17 cellular contexts compared by ENCODE assay signal in the genomic region with DNA sequence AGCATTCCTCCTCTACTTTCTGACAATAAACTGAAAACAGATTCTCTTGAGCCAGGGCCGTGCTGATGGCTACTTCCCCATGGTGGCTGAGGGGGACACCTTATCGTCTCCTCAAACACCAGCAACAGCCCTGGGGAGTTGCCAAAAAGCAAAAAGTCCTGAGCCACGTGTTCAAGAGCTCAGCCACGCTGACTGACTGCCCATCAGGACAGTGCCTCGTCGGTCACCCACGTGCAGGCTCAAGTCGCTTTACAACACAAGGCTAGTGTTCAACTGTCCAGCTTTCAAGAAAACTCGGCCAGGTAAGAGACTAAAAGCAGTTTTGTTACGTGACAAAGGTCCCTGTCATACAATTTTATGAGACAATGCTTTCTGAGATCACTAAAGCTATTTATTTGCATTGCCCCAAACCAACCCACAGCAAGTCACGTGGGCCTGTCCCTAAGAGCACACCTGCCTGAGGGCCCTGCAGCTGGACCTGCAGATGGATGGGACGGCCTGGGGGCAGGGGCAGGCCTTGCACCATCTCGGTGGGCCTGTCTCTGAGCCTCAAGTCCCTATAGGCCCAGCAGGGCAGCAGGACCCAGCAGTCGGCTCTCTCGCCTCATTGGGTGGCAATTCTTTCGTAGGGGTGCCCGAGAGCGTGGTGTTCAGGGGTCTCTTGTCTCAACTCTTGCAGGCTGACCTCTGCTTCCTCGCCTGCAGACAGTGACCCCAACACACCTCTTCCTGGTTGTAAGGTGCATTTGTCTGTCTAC. TPM values are rescaled to one million over a fixed set of nuclear protein-coding genes. Genes with fewer than 3 reads are reported as not detected.
DNase-seq lines count a peak whose midpoint lies in the region; ATAC-seq, FAIRE-seq and TF ChIP-seq lines count a peak whose summit lies in the region.
"Had no signal": no experiment of that assay in that cellular context is flagged by ENCODE, and none has a peak within 500 bp of the region (broad histone marks: within the 10 kb centered on the region; RNA-seq: fewer than 3 reads in every experiment).

No MANE protein-coding gene starts in this region.

- no peaks in the 10 kb centered on the region for H4K20me1 ChIP-seq in K562 (replicated peaks; ENCODE audit: control insufficient read depth, insufficient read depth, low read length)

- no peak overlapping the region for H3K4me2 ChIP-seq in K562 (ENCODE audit: insufficient read depth, low read length)
- H3K4me2 ChIP-seq: A549 had no signal

- H3K4me1 Mint-ChIP-seq in endodermal cell: peaks cover 5% of the 10 kb centered on the region

- H3K4me3 Mint-ChIP-seq in endodermal cell: no peak overlapping the region

- intact Hi-C loops in K562 (cut with micrococcal nuclease): no loop called here
- intact Hi-C loops in posterior vena cava (cut with DNase I): no loop called here
- intact Hi-C loops in tibial artery (cut with DNase I; ENCODE audit: low total_unique reads): no loop called here

- peak overlapping the region; percentile 81 for H3K27ac Mint-ChIP-seq in endodermal cell

- no TSS peak for BruUV-seq in K562 (replicated peaks; lab: Mats Ljungman, UMichigan)

- peak in 1 of 4 experiments; percentile 49 for DNase-seq in K562 (ENCODE audit: extremely low read depth in 1 of 4, low spot score in 3 of 4)
- no peak for DNase-seq in endodermal cell
- DNase-seq in posterior vena cava (ENCODE audit: low spot score): peak; percentile 71
- no peak for DNase-seq in tibial artery
- DNase-seq: BE2C; CD4-positive, alpha-beta memory T cell; COR-L47; DND-41; GF-D8; GM23248; KBM-7 had no signal

- peaks cover 80% of the 10 kb centered on the region for H3K36me3 Mint-ChIP-seq in endodermal cell (ENCODE audit: low read depth)

- no peak for TF ChIP-seq CTCF in K562 (IDR thresholded peaks at IDR 0.05 in 2 of 3, conservative IDR thresholded peaks at IDR 0.05 in 1 of 3; ENCODE audit: insufficient read depth in 2 of 3, low read depth in 1 of 3, low read length in 3 of 3)
- no peak for TF ChIP-seq CTCF in endodermal cell (conservative IDR thresholded peaks at IDR 0.05)
- no peak for TF ChIP-seq CTCF in tibial artery (IDR thresholded peaks at IDR 0.05)

- H3K9me3 Mint-ChIP-seq in endodermal cell: no peaks in the 10 kb centered on the region

- 66% methylated on average over 18 of the region's 19 CpGs for WGBS in K562 (ENCODE audit: insufficient coverage, low coverage, missing lambda C conversion rate)
- 94% methylated on average over 18 to 19 of the region's 19 CpGs for WGBS in endodermal cell (ENCODE audit: insufficient coverage in 1 of 2, insufficient read length in 1 of 2), 2 experiments

- H3K9ac ChIP-seq in K562 (ENCODE audit: insufficient read depth in 1 of 2, low read depth in 2 of 2, low read length in 2 of 2) (peak overlapping the region in 1 of 2 experiments; percentile 68; a peak in 2 of 4 replicates), endodermal cell (ENCODE audit: extremely low read depth, low read length, poor library complexity, severe bottlenecking) (no peak overlapping the region), mucosa of rectum (ENCODE audit: low read depth in 1 of 2, low read length in 2 of 2) (no peak overlapping the region)
- H3K9ac ChIP-seq: GM23248 had no signal

- H3K27ac ChIP-seq in K562 (ENCODE audit: extremely low read depth, low read depth, low read length) (no peak overlapping the region), endodermal cell (ENCODE audit: low read depth, low read length) (no peak overlapping the region), mucosa of rectum (ENCODE audit: low read depth in 2 of 2, low read length in 2 of 2) (peak overlapping the region; percentile 3 to 39), tibial artery (no peak overlapping the region)
- H3K27ac ChIP-seq: A549, C4-2B, GM23248 had no signal

- peak; percentile 82 for FAIRE-seq in K562 (lab: Jason Lieb, UNC)
- FAIRE-seq: A549, H54 had no signal

- no peak for TF ChIP-seq RAD21 in K562 (CRISPR knock-in tag; conservative IDR thresholded peaks at IDR 0.05 in 1 of 2, IDR thresholded peaks at IDR 0.05 in 1 of 2)

- POLR2A ChIA-PET in K562 (lab: Yijun Ruan, JAX): interaction anchor here (0.7 to 1.3 kb wide), 2 partner anchors 11 to 1107 kb away, joined by 3 to 6 read pairs; no protein-coding TSS in a partner anchor

- TF ChIP-seq EP300 in K562 (IDR thresholded peaks at IDR 0.05; ENCODE audit: low read length): no peak

- ATAC-seq in K562 (peak; percentile 32; the same call in 2 of the 3 replicates), HG03460 (IDR thresholded peaks at IDR 0.05; ENCODE audit: unreplicated experiment) (no peak), GM18909 (IDR thresholded peaks at IDR 0.05; ENCODE audit: poor library complexity, unreplicated experiment) (no peak)
- ATAC-seq: A549 had no signal

- H3K27me3 ChIP-seq in K562 (ENCODE audit: control insufficient read depth in 2 of 2, insufficient read depth in 2 of 2, low read length in 2 of 2): no peaks in the 10 kb centered on the region
- H3K27me3 ChIP-seq in endodermal cell (ENCODE audit: control insufficient read depth, insufficient read depth, low read length, poor library complexity, severe bottlenecking): no peaks in the 10 kb centered on the region
- H3K27me3 ChIP-seq in mucosa of rectum (ENCODE audit: control insufficient read depth in 2 of 2, insufficient read depth in 2 of 2, low read length in 2 of 2): no peaks in the 10 kb centered on the region
- H3K27me3 ChIP-seq in tibial artery: no peaks in the 10 kb centered on the region
- H3K27me3 ChIP-seq: BE2C had no signal

- 0 out of 2 replicates have a peak overlapping the region, but pooled peaks have one; percentile 21 for H2AFZ ChIP-seq in K562 (ENCODE audit: low read depth, low read length)
- H2AFZ ChIP-seq: GM23248 had no signal

- H3K4me1 ChIP-seq in K562 (replicated peaks in 1 of 2; ENCODE audit: control insufficient read depth in 2 of 2, insufficient read depth in 2 of 2, low read length in 2 of 2) (peaks cover 5 to 24% of the 10 kb centered on the region in 2 experiments; a peak in 3 of 5 replicates), endodermal cell (ENCODE audit: control insufficient read depth, insufficient read depth, low read length) (peaks cover 7% of the 10 kb centered on the region), mucosa of rectum (ENCODE audit: control insufficient read depth in 2 of 2, insufficient read depth in 2 of 2, low read length in 2 of 2) (peaks cover 4 to 21% of the 10 kb centered on the region in 2 donors), tibial artery (no peaks in the 10 kb centered on the region)
- H3K4me1 ChIP-seq: A549, BE2C had no signal

- H3K4me3 ChIP-seq in K562: no peak overlapping the region
- no peak overlapping the region for H3K4me3 ChIP-seq in endodermal cell (ENCODE audit: low read length)
- H3K4me3 ChIP-seq in mucosa of rectum (ENCODE audit: low read length in 2 of 2): no peak overlapping the region
- H3K4me3 ChIP-seq in tibial artery: no peak overlapping the region
- H3K4me3 ChIP-seq: A549, GM23248 had no signal

- H3K27me3 Mint-ChIP-seq in endodermal cell (ENCODE audit: insufficient read depth): no peaks in the 10 kb centered on the region
- H3K27me3 Mint-ChIP-seq: CD4-positive, alpha-beta memory T cell had no signal

- no peaks in the 10 kb centered on the region for H3K79me2 ChIP-seq in K562 (ENCODE audit: control insufficient read depth, insufficient read depth, low read length)

- no peak for TF ChIP-seq POLR2A in K562 (conservative IDR thresholded peaks at IDR 0.05)

- H3K36me3 ChIP-seq in K562 (ENCODE audit: control insufficient read depth, insufficient read depth, low read length) (peaks cover 22% of the 10 kb centered on the region; the same call in 1 of the 3 replicates), endodermal cell (ENCODE audit: control insufficient read depth, insufficient read depth, low read length) (peaks cover 62% of the 10 kb centered on the region), mucosa of rectum (ENCODE audit: control insufficient read depth in 2 of 2, insufficient read depth in 2 of 2, low read length in 2 of 2) (peaks cover 39 to 45% of the 10 kb centered on the region in 2 donors), tibial artery (peaks cover 65 to 94% (median 68%) of the 10 kb centered on the region in 3 donors)

- CTCF ChIA-PET in K562 (lab: Yijun Ruan, JAX; ENCODE audit: low intra/inter-chr PET ratio): no interaction called here

- in situ Hi-C loops in K562 (cut with MboI): no loop called here

- H3K9me3 ChIP-seq in K562 (replicated peaks; ENCODE audit: control insufficient read depth, insufficient read depth, low read depth, low read length) (no peaks in the 10 kb centered on the region), endodermal cell (ENCODE audit: control insufficient read depth, low read length) (peaks cover 6% of the 10 kb centered on the region), mucosa of rectum (ENCODE audit: control insufficient read depth in 2 of 2, low read length in 2 of 2) (no peaks in the 10 kb centered on the region), tibial artery (no peaks in the 10 kb centered on the region)
- H3K9me3 ChIP-seq: A549, BE2C had no signal

- H3K9me1 ChIP-seq in K562 (ENCODE audit: control insufficient read depth, insufficient read depth, low read length): peaks cover 5% of the 10 kb centered on the region

TF ChIP-seq in K562, 482 proteins besides CTCF, POLR2A, EP300 and RAD21 (continues in another document):
- TF ChIP-seq NFIC (IDR thresholded peaks at IDR 0.05): peak; percentile 48

RNA-seq across cellular contexts. Expression of a gene that starts 42.7 kb away (rescaled TPM):
- total RNA-seq in K562 (2011; cell fraction: chromatin; rRNA removed; ENCODE audit: low replicate concordance): 57.2 and 75.5 TPM in 2 replicates
- 83.6 and 99.9 TPM in 2 replicates for total RNA-seq in K562 (2011; cell fraction: nucleolus; rRNA removed)
- total RNA-seq in K562 (2011; cell fraction: nucleoplasm; rRNA removed): 105 and 115 TPM in 2 replicates
- total RNA-seq in K562 (2014; rRNA removed): 107 and 112 TPM in 2 replicates
- total RNA-seq in K562 (2014; rRNA removed; fragmentation: Illumina TruSeq; extraction: Trizol): 93.9 and 99.6 TPM in 2 replicates
- 85.4 and 86.4 TPM in 2 replicates for total RNA-seq in K562 (2015; rRNA removed; fragmentation: Illumina TruSeq; extraction: Trizol)
- 102 and 109 TPM in 2 replicates for total RNA-seq in K562 (2021)
- 72.7 and 94.3 TPM in 2 replicates for polyA plus RNA-seq in K562 (2011; rRNA removed)
- 39.7 and 62.8 TPM in 2 replicates for polyA plus RNA-seq in K562 (2011; cell fraction: cytosol; rRNA removed)
- 23.0 and 31.9 TPM in 2 replicates for polyA plus RNA-seq in K562 (2011; cell fraction: nucleus; rRNA removed)
- 56.0 and 68.5 TPM in 2 replicates for polyA plus RNA-seq in K562 (2012)
- polyA plus RNA-seq in K562 (2014; fragmentation: Illumina TruSeq; extraction: Trizol): 63.9 and 81.7 TPM in 2 replicates
- 10 to 100 TPM; 18.7 to 22.7 TPM for polyA plus RNA-seq in K562 (2014; fragmentation: Nextera tagmentation; extraction: Ambion mirVana)
- 87.3 and 91.8 TPM in 2 replicates for polyA plus RNA-seq in K562 (2014; rRNA removed)
- polyA minus RNA-seq in K562 (2011; rRNA and poly(A)+ RNA removed): 71.8 and 85.1 TPM in 2 replicates
- polyA minus RNA-seq in K562 (2011; cell fraction: cytosol; rRNA and poly(A)+ RNA removed): 49.1 and 56.2 TPM in 2 replicates
- 37.6 and 47.0 TPM in 2 replicates for polyA minus RNA-seq in K562 (2011; cell fraction: nucleus; rRNA and poly(A)+ RNA removed)
- total RNA-seq in endodermal cell: 10 to 100 TPM; 57.0 to 58.3 TPM
- polyA plus RNA-seq in endodermal cell (2013, experiment 1 of 2): 48.5 TPM
- polyA plus RNA-seq in endodermal cell (2013, experiment 2 of 2): 43.7 TPM
- total RNA-seq in posterior vena cava: 10 to 100 TPM; 26.9 to 27.9 TPM

Comparison
In these comparisons a context has a peak if more than half of its experiments do, and no peak if none do; other contexts are left out.
1. H3K27ac ChIP-seq: peak in mucosa of rectum (2 of 2); none in K562 (single experiment), endodermal cell (single experiment) and tibial artery (0 of 2).